1 cellular context compared by ENCODE assay signal in the genomic region with DNA sequence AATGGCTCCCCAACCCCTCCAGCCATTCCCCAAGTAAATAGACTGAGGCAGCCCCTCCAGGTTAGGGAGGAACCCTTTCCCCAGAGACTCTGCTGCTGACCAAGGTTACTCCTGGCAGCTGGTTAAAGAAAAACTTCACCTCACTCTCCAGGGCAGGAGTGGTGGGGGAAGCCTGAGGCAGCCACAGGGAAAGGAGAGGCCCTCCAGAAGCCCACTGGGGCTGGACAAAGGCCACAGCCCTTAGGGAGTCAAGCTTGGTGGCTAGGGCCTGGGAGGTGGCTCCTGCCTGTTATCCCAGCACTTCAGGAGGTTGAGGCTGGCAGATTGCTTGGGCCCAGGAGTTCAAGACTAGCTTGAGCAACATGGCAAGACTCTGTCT.
TF ChIP-seq lines count a peak whose summit lies in the region.

No MANE protein-coding gene starts in this region.

TF ChIP-seq in GM12878, 131 proteins besides CTCF, POLR2A, EP300 and RAD21:
- no peak for TF ChIP-seq TBL1XR1 (IDR thresholded peaks at IDR 0.05; ENCODE audit: low read depth, low read length)
- TF ChIP-seq ZNF384 (IDR thresholded peaks at IDR 0.05; ENCODE audit: borderline replicate concordance, low read depth, low read length) = no peak
- TF ChIP-seq ATF2 (IDR thresholded peaks at IDR 0.05; ENCODE audit: low read length) = no peak
- no peak for TF ChIP-seq TARDBP (IDR thresholded peaks at IDR 0.05; ENCODE audit: borderline replicate concordance)
- TF ChIP-seq, protein P1, sequence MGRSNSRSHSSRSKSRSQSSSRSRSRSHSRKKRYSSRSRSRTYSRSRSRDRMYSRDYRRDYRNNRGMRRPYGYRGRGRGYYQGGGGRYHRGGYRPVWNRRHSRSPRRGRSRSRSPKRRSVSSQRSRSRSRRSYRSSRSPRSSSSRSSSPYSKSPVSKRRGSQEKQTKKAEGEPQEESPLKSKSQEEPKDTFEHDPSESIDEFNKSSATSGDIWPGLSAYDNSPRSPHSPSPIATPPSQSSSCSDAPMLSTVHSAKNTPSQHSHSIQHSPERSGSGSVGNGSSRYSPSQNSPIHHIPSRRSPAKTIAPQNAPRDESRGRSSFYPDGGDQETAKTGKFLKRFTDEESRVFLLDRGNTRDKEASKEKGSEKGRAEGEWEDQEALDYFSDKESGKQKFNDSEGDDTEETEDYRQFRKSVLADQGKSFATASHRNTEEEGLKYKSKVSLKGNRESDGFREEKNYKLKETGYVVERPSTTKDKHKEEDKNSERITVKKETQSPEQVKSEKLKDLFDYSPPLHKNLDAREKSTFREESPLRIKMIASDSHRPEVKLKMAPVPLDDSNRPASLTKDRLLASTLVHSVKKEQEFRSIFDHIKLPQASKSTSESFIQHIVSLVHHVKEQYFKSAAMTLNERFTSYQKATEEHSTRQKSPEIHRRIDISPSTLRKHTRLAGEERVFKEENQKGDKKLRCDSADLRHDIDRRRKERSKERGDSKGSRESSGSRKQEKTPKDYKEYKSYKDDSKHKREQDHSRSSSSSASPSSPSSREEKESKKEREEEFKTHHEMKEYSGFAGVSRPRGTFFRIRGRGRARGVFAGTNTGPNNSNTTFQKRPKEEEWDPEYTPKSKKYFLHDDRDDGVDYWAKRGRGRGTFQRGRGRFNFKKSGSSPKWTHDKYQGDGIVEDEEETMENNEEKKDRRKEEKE (IDR thresholded peaks at IDR 0.05) = no peak
- no peak for TF ChIP-seq USF2 (IDR thresholded peaks at IDR 0.05; ENCODE audit: borderline replicate concordance, low read depth, low read length)
- no peak for TF ChIP-seq CHD2 (IDR thresholded peaks at IDR 0.05; ENCODE audit: borderline replicate concordance, low read depth, low read length)
- no peak for TF ChIP-seq PAX8 (IDR thresholded peaks at IDR 0.05)
- TF ChIP-seq TCF3 (IDR thresholded peaks at IDR 0.05; ENCODE audit: borderline replicate concordance, insufficient read depth, low read depth, low read length) = no peak
- TF ChIP-seq E4F1 (IDR thresholded peaks at IDR 0.05; ENCODE audit: borderline replicate concordance, partially characterized antibody) = no peak
